In the genomic region with DNA sequence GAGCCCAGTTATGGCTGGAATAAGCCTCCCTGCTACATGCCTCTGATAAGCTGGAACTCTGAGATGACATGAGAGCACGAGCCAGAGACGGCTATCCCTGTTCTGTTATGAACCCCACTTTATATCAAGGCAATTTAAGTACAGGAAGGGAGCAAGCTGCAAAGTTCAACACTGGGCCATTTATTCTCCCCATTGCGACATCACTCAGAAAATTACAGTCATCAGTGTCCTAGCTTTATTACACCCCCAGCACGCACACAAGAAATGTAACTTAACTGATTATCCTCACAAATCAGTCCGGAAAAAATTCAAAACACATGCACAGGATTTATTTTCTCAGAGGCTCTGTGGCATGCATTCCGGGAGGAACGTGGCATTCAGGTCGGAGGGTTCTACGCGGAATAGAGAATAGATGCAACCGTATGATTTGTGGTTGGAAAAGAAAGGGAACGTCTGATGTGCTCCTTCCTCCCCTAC, we compare ENCODE assay signal across 8 cellular contexts.
A peak's percentile ranks its signal among the peaks of the same experiment; 100 is the strongest.
DNase-seq lines count a peak whose midpoint lies in the region; ATAC-seq, FAIRE-seq and TF ChIP-seq lines count a peak whose summit lies in the region.

No MANE protein-coding gene starts in this region.

- TF ChIP-seq CTCF in astrocyte (IDR thresholded peaks at IDR 0.05; ENCODE audit: insufficient read depth, low read depth, low read length), result no peak
- no peak for TF ChIP-seq CTCF in liver (IDR thresholded peaks at IDR 0.05; ENCODE audit: low read depth, low read length, missing input control)
- TF ChIP-seq CTCF in upper lobe of left lung (IDR thresholded peaks at IDR 0.05), result no peak
- TF ChIP-seq CTCF in prostate gland (IDR thresholded peaks at IDR 0.05), result no peak

- peak; percentile 56 for DNase-seq in AG08395 (ENCODE audit: low spot score)
- peak; percentile 52 for DNase-seq in astrocyte (ENCODE audit: low read depth)
- no peak for DNase-seq in upper lobe of left lung
- no peak for DNase-seq in prostate gland (ENCODE audit: low spot score)
- DNase-seq in NCI-H2171 treated with DMSO at 0.1 percent for 48 hours (lab: John Stamatoyannopoulos, UW), result no peak
- DNase-seq in T1000 (lab: John Stamatoyannopoulos, UW), result no peak

- no peak for FAIRE-seq in astrocyte (lab: Jason Lieb, UNC)

- H3K9me3 ChIP-seq in astrocyte (ENCODE audit: insufficient read depth, low read depth, low read length) (no peaks in the 10 kb centered on the region), liver (ENCODE audit: control insufficient read depth in 4 of 4, low read length in 3 of 4) (no peaks in the 10 kb centered on the region), upper lobe of left lung (no peaks in the 10 kb centered on the region), prostate gland (no peaks in the 10 kb centered on the region)

- peak overlapping the region; percentile 80 for H3K4me2 ChIP-seq in astrocyte (ENCODE audit: low read length)

- peaks cover 7% of the 10 kb centered on the region for H3K27me3 Mint-ChIP-seq in IgD-negative memory B cell
- no peaks in the 10 kb centered on the region for H3K27me3 Mint-ChIP-seq in astrocyte (ENCODE audit: low read depth, unreplicated experiment)

- H3K4me1 ChIP-seq in astrocyte (ENCODE audit: insufficient read depth, low read length) (peaks cover 27% of the 10 kb centered on the region), liver (ENCODE audit: control insufficient read depth in 4 of 4, insufficient read depth in 4 of 4, low read length in 3 of 4) (peaks cover 0 to 16% (median 4%) of the 10 kb centered on the region in 4 donors), upper lobe of left lung (peaks cover 15 to 32% (median 28%) of the 10 kb centered on the region in 4 donors), prostate gland (replicated peaks) (no peaks in the 10 kb centered on the region)

- peak overlapping the region; percentile 77 for H2AFZ ChIP-seq in astrocyte (ENCODE audit: low read depth, low read length)

- intact Hi-C loops in prostate gland (cut with DNase I), result loop anchor here (1.0 kb wide), 1 partner anchor 461 kb away; no protein-coding TSS in a partner anchor

- TF ChIP-seq EP300 in upper lobe of left lung (IDR thresholded peaks at IDR 0.05), result no peak

- H3K4me3 Mint-ChIP-seq in IgD-negative memory B cell, result peak overlapping the region; percentile 87 to 99 (median 94)
- H3K4me3 Mint-ChIP-seq in astrocyte (ENCODE audit: unreplicated experiment), result no peak overlapping the region

- peak in 2 of 4 donors; percentile 2 to 48 for TF ChIP-seq POLR2A in upper lobe of left lung (IDR thresholded peaks at IDR 0.05)
- TF ChIP-seq POLR2A in prostate gland (IDR thresholded peaks at IDR 0.05), result no peak

- H3K36me3 Mint-ChIP-seq in IgD-negative memory B cell, result no peaks in the 10 kb centered on the region
- H3K36me3 Mint-ChIP-seq in astrocyte (ENCODE audit: low read depth, unreplicated experiment), result peaks cover 9% of the 10 kb centered on the region

- H3K9me3 Mint-ChIP-seq in IgD-negative memory B cell, result no peaks in the 10 kb centered on the region
- H3K9me3 Mint-ChIP-seq in astrocyte (ENCODE audit: unreplicated experiment), result no peaks in the 10 kb centered on the region

- H3K27me3 ChIP-seq in astrocyte (ENCODE audit: insufficient read depth, low read length) (no peaks in the 10 kb centered on the region), liver (ENCODE audit: control insufficient read depth in 4 of 4, insufficient read depth in 4 of 4, low read length in 3 of 4) (no peaks in the 10 kb centered on the region), upper lobe of left lung (no peaks in the 10 kb centered on the region), prostate gland (replicated peaks; ENCODE audit: insufficient read depth) (no peaks in the 10 kb centered on the region)

- H3K36me3 ChIP-seq in astrocyte (ENCODE audit: insufficient read depth, low read length), result peaks cover 12% of the 10 kb centered on the region
- H3K36me3 ChIP-seq in liver (ENCODE audit: control insufficient read depth in 4 of 4, insufficient read depth in 3 of 4, low read depth in 1 of 4, low read length in 3 of 4), result peaks cover 0 to 5% (median 1%) of the 10 kb centered on the region in 4 donors
- H3K36me3 ChIP-seq in upper lobe of left lung, result peaks cover 4 to 11% (median 8%) of the 10 kb centered on the region in 4 donors
- no peaks in the 10 kb centered on the region for H3K36me3 ChIP-seq in prostate gland

- peak overlapping the region; percentile 71 for H3K9ac ChIP-seq in astrocyte (ENCODE audit: low read length)
- peak overlapping the region; percentile 53 to 64 for H3K9ac ChIP-seq in liver (ENCODE audit: low read depth in 1 of 2, low read length in 2 of 2)

- no peak for TF ChIP-seq RAD21 in liver (IDR thresholded peaks at IDR 0.05)

- peaks cover 18% of the 10 kb centered on the region for H4K20me1 ChIP-seq in astrocyte (ENCODE audit: insufficient read depth, low read length)

- 45% methylated on average over 12 of the region's 12 CpGs for WGBS in liver
- 32 to 38% methylated on average over 12 of the region's 12 CpGs for WGBS in upper lobe of left lung, 2 donors
- WGBS in prostate gland, result 52% methylated on average over 12 of the region's 12 CpGs

- H3K4me1 Mint-ChIP-seq in IgD-negative memory B cell (peaks cover 28 to 41% (median 38%) of the 10 kb centered on the region in 3 donors), astrocyte (ENCODE audit: low read depth, unreplicated experiment) (peaks cover 17% of the 10 kb centered on the region)

- H3K79me2 ChIP-seq in astrocyte (ENCODE audit: insufficient read depth, low read length), result peaks cover 19% of the 10 kb centered on the region

- H3K4me3 ChIP-seq in astrocyte (ENCODE audit: insufficient read depth, low read depth, low read length) (peak overlapping the region; percentile 49), liver (ENCODE audit: low read depth in 1 of 3, low read length in 3 of 3) (peak overlapping the region; percentile 28 to 64 (median 33)), upper lobe of left lung (peak overlapping the region; percentile 20 to 81 (median 74)), prostate gland (peak overlapping the region in 1 of 2 donors; percentile 5)

- ATAC-seq in upper lobe of left lung (ENCODE audit: low FRiP score in 2 of 2), result no peak

- peak overlapping the region in 2 of 3 donors; percentile 17 to 22 for H3K27ac Mint-ChIP-seq in IgD-negative memory B cell
- peak overlapping the region; percentile 48 for H3K27ac Mint-ChIP-seq in astrocyte (ENCODE audit: unreplicated experiment)

- H3K27ac ChIP-seq in astrocyte (ENCODE audit: low read depth, low read length) (peak overlapping the region; percentile 71), liver (ENCODE audit: low read depth in 1 of 2, low read length in 2 of 2) (peak overlapping the region; percentile 58 to 69), upper lobe of left lung (peak overlapping the region; percentile 97 to 100 (median 99)), prostate gland (peak overlapping the region in 1 of 2 donors; percentile 22)

TF ChIP-seq in liver, 16 proteins besides CTCF, POLR2A, EP300 and RAD21:
- TF ChIP-seq REST (IDR thresholded peaks at IDR 0.05), result no peak
- TF ChIP-seq YY1 (IDR thresholded peaks at IDR 0.05), result peak; percentile 4
- TF ChIP-seq HNF4A (conservative IDR thresholded peaks at IDR 0.05), result no peak
TF ChIP-seq in liver: peak in this region for 1.

Comparison
In these comparisons a context has a peak if more than half of its experiments do, and no peak if none do; other contexts are left out.
1. DNase-seq: peak in AG08395 (single experiment) and astrocyte (single experiment); none in upper lobe of left lung (0 of 2), prostate gland (single experiment), NCI-H2171 treated with DMSO at 0.1 percent for 48 hours (single experiment) and T1000 (single experiment).